In genomic region chr2:52327641-52328040, GRCh38 we compare ENCODE assay signal across 29 cellular contexts.
"Had no signal": no experiment of that assay in that cellular context is flagged by ENCODE, and none has a peak within 500 bp of the region (broad histone marks: within the 10 kb centered on the region; RNA-seq: fewer than 3 reads in every experiment).

No MANE protein-coding gene starts in this region.

- H3K27ac Mint-ChIP-seq: immature natural killer cell; mesothelial cell of epicardium; naive B cell; natural killer cell; nephron progenitor cell; neural progenitor cell; progenitor cell of endocrine pancreas; stimulated activated effector memory CD8-positive, alpha-beta T cell treated with anti-CD3 and anti-CD28 coated beads, Interleukin-12 subunit alpha, Interleukin-12 subunit beta, amount 100 ng/mL, for 72 hours; stimulated activated naive CD8-positive, alpha-beta T cell treated with anti-CD3 and anti-CD28 coated beads, Interleukin-15, Interleukin-2, amounts not matched to agents 100 ng/mL and 50 ng/mL, for 24 hours had no signal

- H3K36me3 Mint-ChIP-seq: naive B cell; natural killer cell; neural progenitor cell; stimulated activated effector memory CD8-positive, alpha-beta T cell treated with anti-CD3 and anti-CD28 coated beads, Interleukin-12 subunit alpha, Interleukin-12 subunit beta, amount 100 ng/mL, for 72 hours had no signal

- H3K4me1 Mint-ChIP-seq: immature natural killer cell; mesothelial cell of epicardium; naive B cell; natural killer cell; nephron progenitor cell; stimulated activated effector memory CD8-positive, alpha-beta T cell treated with anti-CD3 and anti-CD28 coated beads, Interleukin-12 subunit alpha, Interleukin-12 subunit beta, amount 100 ng/mL, for 72 hours had no signal

- H3K36me3 ChIP-seq: left ventricle myocardium inferior, neural progenitor cell, ovary, right atrium auricular region, suprapubic skin, thoracic aorta, tibial artery, upper lobe of right lung had no signal

- ATAC-seq: natural killer cell; sciatic nerve; stimulated activated effector memory CD8-positive, alpha-beta T cell treated with anti-CD3 and anti-CD28 coated beads, Interleukin-12 subunit alpha, Interleukin-12 subunit beta, amount 100 ng/mL, for 72 hours; upper lobe of right lung had no signal

- DNase-seq: hypothalamus; immature natural killer cell; left ventricle myocardium inferior; mesendoderm; naive B cell; natural killer cell; nephron progenitor cell; ovary; stimulated activated CD4-positive, alpha-beta T cell treated with anti-CD3 and anti-CD28 coated beads, Interleukin-12 subunit alpha, Interleukin-12 subunit beta, amount 100 ng/mL, for 4 hours; stimulated activated CD4-positive, alpha-beta T cell treated with anti-CD3 and anti-CD28 coated beads, Interleukin-15, amount 100 ng/mL, for 24 hours; stimulated activated CD4-positive, alpha-beta T cell treated with anti-CD3 and anti-CD28 coated beads, Interleukin-2, amount 100 ng/mL, for 24 hours; stimulated activated CD4-positive, alpha-beta T cell treated with anti-CD3 and anti-CD28 coated beads, Interleukin-4, amount 100 ng/mL, for 24 hours; stimulated activated naive CD4-positive, alpha-beta T cell; tibial artery; trophoblast cell; upper lobe of right lung had no signal

- H3K27me3 Mint-ChIP-seq: naive B cell; progenitor cell of endocrine pancreas; stimulated activated naive CD8-positive, alpha-beta T cell treated with anti-CD3 and anti-CD28 coated beads, Interleukin-15, Interleukin-2, amounts not matched to agents 100 ng/mL and 50 ng/mL, for 24 hours had no signal

- H3K9me3 ChIP-seq: ovary had no signal

- H3K9ac ChIP-seq: neural progenitor cell had no signal

- H3K4me1 ChIP-seq: left ventricle myocardium inferior, neural progenitor cell, right atrium auricular region, suprapubic skin, tibial artery, upper lobe of right lung had no signal

- H3K4me3 Mint-ChIP-seq: immature natural killer cell; mesothelial cell of epicardium; naive B cell; natural killer cell; nephron progenitor cell; neural progenitor cell; stimulated activated effector memory CD8-positive, alpha-beta T cell treated with anti-CD3 and anti-CD28 coated beads, Interleukin-12 subunit alpha, Interleukin-12 subunit beta, amount 100 ng/mL, for 72 hours; stimulated activated naive CD8-positive, alpha-beta T cell treated with anti-CD3 and anti-CD28 coated beads, Interleukin-15, Interleukin-2, amounts not matched to agents 100 ng/mL and 50 ng/mL, for 24 hours had no signal

- H2AFZ ChIP-seq: neural progenitor cell had no signal

- H3K27ac ChIP-seq: left ventricle myocardium inferior, neural progenitor cell, ovary, right atrium auricular region, skin epidermis, suprapubic skin, thoracic aorta, tibial artery, upper lobe of right lung had no signal

- H3K27me3 ChIP-seq: neural progenitor cell, ovary, right atrium auricular region, suprapubic skin, tibial artery, upper lobe of right lung had no signal

- H3K4me2 ChIP-seq: neural progenitor cell had no signal

- FAIRE-seq: islet of Langerhans, urothelium cell line had no signal

- H3K4me3 ChIP-seq: left ventricle myocardium inferior, lung, neural progenitor cell, ovary, right atrium auricular region, skin epidermis, suprapubic skin, thoracic aorta, tibial artery, upper lobe of right lung had no signal
